25 cellular contexts compared by ENCODE assay signal in genomic region chr10:74436523-74437170, GRCh38.
"Had no signal": no experiment of that assay in that cellular context is flagged by ENCODE, and none has a peak within 500 bp of the region (broad histone marks: within the 10 kb centered on the region; RNA-seq: fewer than 3 reads in every experiment).

No MANE protein-coding gene starts in this region.

- H3K27ac ChIP-seq: colonic mucosa, heart right ventricle, left ventricle myocardium inferior, lower lobe of right lung, parathyroid adenoma, right lobe of liver, stomach, vagina had no signal

- H3K9me3 ChIP-seq: colonic mucosa, heart right ventricle, left ventricle myocardium inferior, lower lobe of right lung, right lobe of liver, stomach, thyroid gland, vagina had no signal

- H2AFZ ChIP-seq: parathyroid adenoma had no signal

- ATAC-seq: esophagus mucosa, heart right ventricle, left cardiac atrium, lower lobe of right lung, natural killer cell had no signal

- H3K9ac ChIP-seq: parathyroid adenoma had no signal

- H3K36me3 ChIP-seq: colonic mucosa, heart right ventricle, left ventricle myocardium inferior, lower lobe of right lung, right lobe of liver, stomach, thyroid gland, vagina had no signal

- H3K4me2 ChIP-seq: smooth muscle cell had no signal

- H3K4me1 ChIP-seq: colonic mucosa, right lobe of liver had no signal

- H3K27me3 ChIP-seq: colonic mucosa, heart right ventricle, right lobe of liver, stomach, thyroid gland, vagina had no signal

- FAIRE-seq: islet of Langerhans had no signal

- H3K4me3 ChIP-seq: colonic mucosa, heart right ventricle, left ventricle myocardium inferior, lower lobe of right lung, right lobe of liver, smooth muscle cell, stomach, thyroid gland, vagina had no signal

- H3K79me2 ChIP-seq: parathyroid adenoma had no signal

- DNase-seq: colonic mucosa; effector CD8-positive, alpha-beta T cell; endodermal cell; glutamatergic neuron; heart right ventricle; hippocampal formation; left cardiac atrium; left ventricle myocardium inferior; lower lobe of right lung; natural killer cell; occipital lobe; right lobe of liver; stimulated activated CD4-positive, alpha-beta T cell treated with anti-CD3 and anti-CD28 coated beads, Interleukin-12 subunit alpha, Interleukin-12 subunit beta, amount 100 ng/mL, for 4 hours; stimulated activated CD4-positive, alpha-beta T cell treated with anti-CD3 and anti-CD28 coated beads, Interleukin-1b, Interleukin-23, amount 100 ng/mL, for 48 hours; stimulated activated CD4-positive, alpha-beta T cell treated with anti-CD3 and anti-CD28 coated beads, Interleukin-4, amount 100 ng/mL, for 1 hour; stimulated activated CD8-positive, alpha-beta memory T cell treated with anti-CD3 and anti-CD28 coated beads, Interleukin-4, amount 100 ng/mL, for 48 hours; stimulated activated naive CD4-positive, alpha-beta T cell treated with Interleukin-2 at 50 U/mL for 16 hours; stomach; thyroid gland; trophoblast cell had no signal
